In the genomic region with DNA sequence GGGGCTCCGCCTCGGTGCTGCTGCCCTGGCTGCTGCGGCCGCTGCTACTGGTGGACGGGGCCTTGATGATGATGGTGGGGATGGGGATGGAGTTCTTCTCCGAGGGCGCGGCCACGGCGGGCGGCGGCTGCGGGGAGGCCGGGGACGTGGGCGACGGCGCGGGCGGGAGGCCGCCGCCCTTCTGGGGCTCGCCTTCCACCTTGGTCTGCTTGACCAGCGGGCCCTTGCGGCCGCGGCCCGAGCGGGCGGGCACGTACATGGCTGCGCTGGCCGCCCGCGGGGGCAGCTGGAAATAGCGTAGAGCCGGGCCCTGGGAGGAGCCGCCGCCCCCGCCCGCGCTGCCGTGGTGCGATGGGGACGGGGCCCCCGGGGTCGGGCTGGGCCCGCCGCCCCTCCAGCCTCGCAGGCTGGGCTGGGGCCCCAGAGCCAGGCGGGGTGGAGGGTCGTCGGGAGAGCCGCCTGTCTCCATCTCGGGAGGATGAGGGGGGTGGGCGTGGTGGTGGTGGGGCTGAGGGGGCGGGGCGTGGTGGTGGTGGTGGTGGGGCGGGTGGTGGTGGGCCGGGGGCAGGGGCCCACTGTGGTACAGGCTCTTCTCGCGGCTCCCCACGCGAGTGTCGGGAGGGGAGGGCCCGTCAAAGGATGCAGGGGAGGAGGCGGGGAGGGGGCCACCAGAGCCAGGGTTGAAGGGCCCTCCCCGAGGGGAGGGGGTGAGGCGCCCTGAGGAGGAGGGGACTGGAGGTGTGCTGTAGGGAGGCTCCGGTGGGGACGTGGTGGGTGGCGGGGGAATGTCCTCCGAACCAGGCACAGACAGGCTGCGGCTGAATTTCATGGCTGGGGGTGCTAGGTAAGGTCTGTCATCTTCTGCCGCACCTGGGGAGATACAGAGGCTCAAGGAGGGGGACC, we compare ENCODE assay signal across 17 cellular contexts. TPM values are rescaled to one million over a fixed set of nuclear protein-coding genes. Genes with fewer than 3 reads are reported as not detected.
"Had no signal": no experiment of that assay in that cellular context is flagged by ENCODE, and none has a peak within 500 bp of the region (broad histone marks: within the 10 kb centered on the region; RNA-seq: fewer than 3 reads in every experiment).

No MANE protein-coding gene starts in this region.

- ATAC-seq: foreskin keratinocyte; left ventricle myocardium superior; natural killer cell treated with Interleukin-12 subunit alpha and Interleukin-12 subunit beta and Interleukin-15 and Interleukin-18, amount 100 ng/mL, for 72 hours had no signal

- H3K4me3 ChIP-seq: adrenal gland, ascending aorta, sigmoid colon, upper lobe of left lung had no signal

- H3K27ac Mint-ChIP-seq: activated naive CD8-positive, alpha-beta T cell; natural killer cell treated with Interleukin-12 subunit alpha and Interleukin-12 subunit beta and Interleukin-15 and Interleukin-18, amount 100 ng/mL, for 72 hours had no signal

- H3K9me3 Mint-ChIP-seq: natural killer cell treated with Interleukin-12 subunit alpha and Interleukin-12 subunit beta and Interleukin-15 and Interleukin-18, amount 100 ng/mL, for 72 hours had no signal

- H3K36me3 ChIP-seq: adrenal gland, ascending aorta, brain microvascular endothelial cell, sigmoid colon, upper lobe of left lung had no signal

- H3K4me1 ChIP-seq: adrenal gland, ascending aorta, foreskin keratinocyte had no signal

- H3K36me3 Mint-ChIP-seq: activated naive CD8-positive, alpha-beta T cell; natural killer cell treated with Interleukin-12 subunit alpha and Interleukin-12 subunit beta and Interleukin-15 and Interleukin-18, amount 100 ng/mL, for 72 hours had no signal

- H3K27ac ChIP-seq: adrenal gland, ascending aorta, brain microvascular endothelial cell, foreskin keratinocyte, sigmoid colon, upper lobe of left lung, VCaP had no signal

- DNase-seq: activated CD4-positive, alpha-beta T cell treated with anti-CD3 and anti-CD28 coated beads for 1 hour; brain microvascular endothelial cell; foreskin keratinocyte; mammary epithelial cell; sigmoid colon had no signal

- H3K4me3 Mint-ChIP-seq: activated naive CD8-positive, alpha-beta T cell; natural killer cell treated with Interleukin-12 subunit alpha and Interleukin-12 subunit beta and Interleukin-15 and Interleukin-18, amount 100 ng/mL, for 72 hours had no signal

- H3K9me3 ChIP-seq: adrenal gland, ascending aorta, sigmoid colon, upper lobe of left lung had no signal

RNA-seq across cellular contexts. Expression of a gene that starts 19.4 kb away (rescaled TPM):
- total RNA-seq: ascending aorta; dermis blood vessel endothelial cell; foreskin keratinocyte; mammary epithelial cell; natural killer cell treated with Interleukin-12 subunit alpha and Interleukin-12 subunit beta and Interleukin-15 and Interleukin-18, amount 100 ng/mL, for 72 hours; omental fat pad; sigmoid colon; T-helper 2 cell treated with Interferon-gamma antibody and Interleukin-4, amounts not matched to agents 100 ng/mL and 5 ng/mL, for 36 hours had no signal
- polyA plus RNA-seq: mammary epithelial cell, sigmoid colon, thymus had no signal

RNA-seq across cellular contexts. Expression of a gene that starts 29.0 kb away (rescaled TPM):
- total RNA-seq: foreskin keratinocyte; mammary epithelial cell; natural killer cell treated with Interleukin-12 subunit alpha and Interleukin-12 subunit beta and Interleukin-15 and Interleukin-18, amount 100 ng/mL, for 72 hours; omental fat pad; subcutaneous adipose tissue; T-helper 2 cell treated with Interferon-gamma antibody and Interleukin-4, amounts not matched to agents 100 ng/mL and 5 ng/mL, for 36 hours had no signal
- polyA plus RNA-seq: foreskin keratinocyte, mammary epithelial cell had no signal

RNA-seq across cellular contexts. Expression of a gene that starts 50.9 kb away (rescaled TPM):
- total RNA-seq: natural killer cell treated with Interleukin-12 subunit alpha and Interleukin-12 subunit beta and Interleukin-15 and Interleukin-18, amount 100 ng/mL, for 72 hours; T-helper 2 cell treated with Interferon-gamma antibody and Interleukin-4, amounts not matched to agents 100 ng/mL and 5 ng/mL, for 36 hours had no signal

RNA-seq across cellular contexts. Expression of a gene that starts 54.5 kb away (rescaled TPM):
- total RNA-seq: ascending aorta had no signal
